In the genomic region with DNA sequence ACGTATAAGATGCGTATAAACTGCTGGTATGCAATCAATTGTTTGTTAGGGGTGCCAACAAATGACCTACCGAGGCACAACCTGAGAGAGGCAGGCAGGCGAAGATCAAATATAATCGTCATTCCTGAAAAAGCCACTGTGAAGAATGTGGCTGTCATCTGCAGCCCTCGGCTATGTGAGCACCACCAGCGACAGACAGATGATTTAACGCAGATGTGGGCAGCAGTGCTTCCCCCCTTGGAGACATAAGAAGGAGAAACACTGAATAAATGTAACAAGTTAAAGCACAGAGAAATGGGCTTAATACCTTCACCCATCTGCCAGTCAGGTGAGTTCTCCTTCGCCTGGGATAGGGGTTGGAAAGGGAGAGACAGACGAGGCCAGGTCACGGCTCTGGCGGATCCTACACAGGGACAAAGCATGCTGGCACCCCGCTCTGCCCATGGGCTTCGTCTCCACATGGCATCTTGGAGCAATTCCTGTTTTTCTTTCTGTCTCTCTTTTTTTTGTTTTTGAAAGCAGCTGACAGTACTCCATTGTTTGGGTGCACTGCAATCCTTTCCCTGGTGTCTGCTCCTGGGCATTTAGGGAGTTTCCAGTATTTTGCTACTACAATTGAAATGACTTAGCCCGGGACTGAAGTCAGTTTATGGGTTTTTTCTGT, we compare ENCODE assay signal across 18 cellular contexts. TPM values are rescaled to one million over a fixed set of nuclear protein-coding genes. Genes with fewer than 3 reads are reported as not detected.
DNase-seq lines count a peak whose midpoint lies in the region; ATAC-seq and TF ChIP-seq lines count a peak whose summit lies in the region.
"Had no signal": no experiment of that assay in that cellular context is flagged by ENCODE, and none has a peak within 500 bp of the region (broad histone marks: within the 10 kb centered on the region; RNA-seq: fewer than 3 reads in every experiment).

No MANE protein-coding gene starts in this region.

- H3K9me2 ChIP-seq in GM23338 (ENCODE audit: insufficient read depth) = no peaks in the 10 kb centered on the region

- DNase-seq in GM23338 (ENCODE audit: low spot score) = no peak
- DNase-seq in adipocyte (ENCODE audit: low read depth) = peak; percentile 5
- peak; percentile 77 for DNase-seq in globus pallidus (ENCODE audit: low spot score)
- peak; percentile 86 for DNase-seq in pons (ENCODE audit: low spot score)
- DNase-seq in NCI-H2107 treated with DMSO at 0.1 percent for 48 hours (lab: John Stamatoyannopoulos, UW; ENCODE audit: unreplicated experiment) = no peak
- DNase-seq in sigmoid colon = no peak
- no peak for DNase-seq in effector memory CD8-positive, alpha-beta T cell
- DNase-seq: AML-193, COR-L47, DMS 273 treated with DMSO at 0.1 percent for 48 hours, GOT3, NCI-H1092 treated with DMSO at 0.1 percent for 48 hours, NCI-H1694, NCI-H2081 treated with DMSO at 0.1 percent for 48 hours, NCI-H510A had no signal

- no peak overlapping the region for H3K9ac ChIP-seq in adipocyte (ENCODE audit: low read length)

- TF ChIP-seq POLR2A in sigmoid colon (IDR thresholded peaks at IDR 0.05) = no peak

- no peak overlapping the region for H3K4me2 ChIP-seq in GM23338

- H3K4me3 Mint-ChIP-seq in GM23338 = no peak overlapping the region
- no peak overlapping the region for H3K4me3 Mint-ChIP-seq in effector memory CD8-positive, alpha-beta T cell

- no peaks in the 10 kb centered on the region for H3K9me3 ChIP-seq in adipocyte (ENCODE audit: control insufficient read depth, low read length)
- no peaks in the 10 kb centered on the region for H3K9me3 ChIP-seq in sigmoid colon

- no peaks in the 10 kb centered on the region for H3K4me1 Mint-ChIP-seq in GM23338
- no peaks in the 10 kb centered on the region for H3K4me1 Mint-ChIP-seq in effector memory CD8-positive, alpha-beta T cell (ENCODE audit: low read depth in 2 of 2)
- H3K4me1 Mint-ChIP-seq: CD14-positive monocyte had no signal

- intact Hi-C loops in sigmoid colon (cut with DNase I) = no loop called here

- H3K79me2 ChIP-seq in GM23338 (replicated peaks; ENCODE audit: insufficient read depth) = no peaks in the 10 kb centered on the region

- WGBS in sigmoid colon, 2 donors = 74 to 79% methylated on average over 15 of the region's 15 CpGs

- ATAC-seq in GM23338 (peak; percentile 32; the same call in 1 of the 3 replicates), GM18873 (IDR thresholded peaks at IDR 0.05; ENCODE audit: low FRiP score, unreplicated experiment) (no peak)
- ATAC-seq in effector memory CD8-positive, alpha-beta T cell (replicated peaks) = no peak
- ATAC-seq: Right ventricle myocardium inferior had no signal

- H3K9me3 Mint-ChIP-seq in GM23338 = no peaks in the 10 kb centered on the region
- no peaks in the 10 kb centered on the region for H3K9me3 Mint-ChIP-seq in effector memory CD8-positive, alpha-beta T cell
- H3K9me3 Mint-ChIP-seq: CD14-positive monocyte had no signal

- H3K27ac ChIP-seq in GM23338 (ENCODE audit: low read depth) = no peak overlapping the region
- H3K27ac ChIP-seq in sigmoid colon = no peak overlapping the region

- H3F3A ChIP-seq in GM23338 (replicated peaks; ENCODE audit: low read depth) = no peaks in the 10 kb centered on the region

- H3K36me3 ChIP-seq in GM23338 (ENCODE audit: insufficient read depth) (no peaks in the 10 kb centered on the region), adipocyte (ENCODE audit: control insufficient read depth, insufficient read depth, low read length, severe bottlenecking) (no peaks in the 10 kb centered on the region), sigmoid colon (no peaks in the 10 kb centered on the region)

- TF ChIP-seq CTCF in GM23338 (conservative IDR thresholded peaks at IDR 0.05; ENCODE audit: low read depth in 2 of 2) = no peak
- TF ChIP-seq CTCF in sigmoid colon (IDR thresholded peaks at IDR 0.05) = no peak

- TF ChIP-seq EP300 in sigmoid colon (IDR thresholded peaks at IDR 0.05) = no peak

- H3K27me3 ChIP-seq in GM23338 (ENCODE audit: insufficient read depth) (no peaks in the 10 kb centered on the region), adipocyte (replicated peaks; ENCODE audit: control insufficient read depth, insufficient read depth, low read length) (no peaks in the 10 kb centered on the region), sigmoid colon (no peaks in the 10 kb centered on the region)

- no peak overlapping the region for H3K4me3 ChIP-seq in GM23338
- H3K4me3 ChIP-seq in adipocyte (ENCODE audit: low read length) = no peak overlapping the region
- H3K4me3 ChIP-seq in sigmoid colon = no peak overlapping the region

- no peaks in the 10 kb centered on the region for H3K27me3 Mint-ChIP-seq in GM23338 (ENCODE audit: insufficient read depth, low read depth, poor library complexity)
- peaks cover 24 to 31% of the 10 kb centered on the region in 2 donors for H3K27me3 Mint-ChIP-seq in effector memory CD8-positive, alpha-beta T cell

- H3K27ac Mint-ChIP-seq in GM23338 = no peak overlapping the region
- no peak overlapping the region for H3K27ac Mint-ChIP-seq in effector memory CD8-positive, alpha-beta T cell

- no peaks in the 10 kb centered on the region for H4K20me1 ChIP-seq in GM23338 (replicated peaks; ENCODE audit: insufficient read depth)

- no peaks in the 10 kb centered on the region for H3K4me1 ChIP-seq in GM23338 (ENCODE audit: insufficient read depth)
- H3K4me1 ChIP-seq in adipocyte (ENCODE audit: control insufficient read depth, insufficient read depth, low read length) = peaks cover 15% of the 10 kb centered on the region
- H3K4me1 ChIP-seq in sigmoid colon = peaks cover 0 to 20% (median 11%) of the 10 kb centered on the region in 4 donors

- H2AFZ ChIP-seq in GM23338 = no peak overlapping the region

- no peaks in the 10 kb centered on the region for H3K36me3 Mint-ChIP-seq in GM23338 (ENCODE audit: low read depth)
- H3K36me3 Mint-ChIP-seq in effector memory CD8-positive, alpha-beta T cell (ENCODE audit: insufficient read depth) = no peaks in the 10 kb centered on the region
- H3K36me3 Mint-ChIP-seq: CD14-positive monocyte had no signal

RNA-seq across cellular contexts. Expression of gene TNFAIP2, which starts 28.1 kb away (rescaled TPM):
- total RNA-seq in GM23338 (2014; rRNA removed; shearing (Covaris generic)) = 9.8 and 14.1 TPM in 2 replicates
- polyA plus RNA-seq in GM23338 (2016; fragmentation: Nextera tagmentation; extraction: Ambion mirVana) (9.9 and 10.1 TPM in 2 replicates), sigmoid colon (10 to 100 TPM; 11.8 to 68.0 (median 28.8) TPM)
- total RNA-seq in sigmoid colon = 10 to 100 TPM; 21.2 to 59.1 (median 36.6) TPM

RNA-seq across cellular contexts. Expression of gene EXOC3L4, which starts 56.9 kb away (rescaled TPM):
- not detected in 2 replicates for total RNA-seq in GM23338 (2014; rRNA removed; shearing (Covaris generic))
- polyA plus RNA-seq in GM23338 (2016; fragmentation: Nextera tagmentation; extraction: Ambion mirVana) (not detected in 2 replicates), sigmoid colon (10 to 100 TPM in 1 of 3 donors, 1 to 10 TPM in 2; 3.0 to 23.8 (median 6.0) TPM)
- 1 to 10 TPM in 2 of 4 donors, under 1 TPM in 2; 0.36 to 1.8 (median 0.90) TPM for total RNA-seq in sigmoid colon
- polyA plus RNA-seq: CD14-positive monocyte had no signal

Comparison
In these comparisons a context has a peak if more than half of its experiments do, and no peak if none do; other contexts are left out.
1. DNase-seq: peak in adipocyte (single experiment), globus pallidus (single experiment) and pons (single experiment); none in GM23338 (single experiment), NCI-H2107 treated with DMSO at 0.1 percent for 48 hours (single experiment), sigmoid colon (single experiment) and effector memory CD8-positive, alpha-beta T cell (0 of 3).